8 cellular contexts compared by ENCODE assay signal in the genomic region with DNA sequence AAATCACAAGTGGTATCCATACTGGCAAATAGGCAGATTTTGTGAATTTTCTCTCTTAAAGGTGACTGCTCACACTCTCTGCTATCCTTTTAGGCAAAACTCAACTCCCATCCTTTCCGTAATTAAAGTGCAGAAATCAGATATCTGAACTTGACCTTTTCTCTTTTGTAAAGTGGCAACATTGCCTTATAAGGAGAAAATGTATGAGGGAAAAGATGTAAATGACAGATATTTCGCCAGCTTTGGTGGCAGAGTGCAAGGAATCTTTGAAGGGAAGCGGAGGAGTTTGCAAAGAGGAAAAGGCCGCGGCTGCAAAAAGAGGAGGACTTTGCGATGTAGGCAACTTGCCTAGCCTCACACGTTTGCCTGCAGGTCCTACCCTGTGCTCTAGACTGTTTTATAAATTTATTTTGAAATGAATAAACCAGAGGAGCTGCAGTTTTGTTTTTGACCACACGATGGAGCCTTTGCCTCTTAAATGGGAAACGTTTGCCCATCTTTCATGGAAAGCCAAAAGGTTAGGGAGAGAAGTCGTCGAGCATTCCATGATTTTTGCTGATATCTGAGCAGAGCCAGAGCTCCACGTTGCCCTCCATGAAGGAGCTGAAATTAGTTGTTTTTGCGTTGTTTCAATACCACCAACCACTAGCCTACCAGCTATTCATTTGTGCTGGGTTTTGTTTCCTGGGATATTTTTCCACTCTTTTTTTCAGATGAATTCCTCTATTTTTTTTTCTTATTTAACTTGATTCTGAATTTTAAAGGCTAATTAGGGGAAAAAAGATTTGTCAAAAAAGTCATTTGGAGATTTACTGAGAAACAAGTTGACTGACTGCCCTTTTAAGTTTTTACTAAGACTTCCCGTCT.
DNase-seq lines count a peak whose midpoint lies in the region; ATAC-seq, FAIRE-seq and TF ChIP-seq lines count a peak whose summit lies in the region.

No MANE protein-coding gene starts in this region.

- no peaks in the 10 kb centered on the region for H3K36me3 Mint-ChIP-seq in progenitor cell of endocrine pancreas (ENCODE audit: insufficient read depth)

- peaks cover 51% of the 10 kb centered on the region for H3K27me3 Mint-ChIP-seq in progenitor cell of endocrine pancreas

- no peak for ATAC-seq in GM21381 (IDR thresholded peaks at IDR 0.05; ENCODE audit: unreplicated experiment)

- DNase-seq in stimulated activated CD4-positive, alpha-beta T cell treated with anti-CD3 and anti-CD28 coated beads, Interleukin-12 subunit alpha, Interleukin-12 subunit beta, amount 100 ng/mL, for 48 hours (ENCODE audit: low read depth in 2 of 3, low spot score in 1 of 3), result peak in 2 of 3 donors; percentile 1 to 6
- no peak for DNase-seq in stimulated activated CD4-positive, alpha-beta T cell treated with anti-CD3 and anti-CD28 coated beads, Interleukin-1b, Interleukin-23, amount 100 ng/mL, for 48 hours
- DNase-seq in NCI-H1092 treated with DMSO at 0.1 percent for 48 hours (lab: John Stamatoyannopoulos, UW) (peak; percentile 73), SK-N-MC (ENCODE audit: low read depth, low spot score) (peak; percentile 77), fibroblast of peridontal ligament (ENCODE audit: extremely low read depth) (peak; percentile 62), progenitor cell of endocrine pancreas (ENCODE audit: low spot score, unreplicated experiment) (peak; percentile 55), H54 (ENCODE audit: insufficient read length, low spot score) (no peak)

- H3K9me3 ChIP-seq in SK-N-MC (ENCODE audit: low read depth, low read length), result no peaks in the 10 kb centered on the region

- TF ChIP-seq POLR2A in H54 (IDR thresholded peaks at IDR 0.05; ENCODE audit: low read depth, low read length), result no peak

- TF ChIP-seq CTCF in progenitor cell of endocrine pancreas (IDR thresholded peaks at IDR 0.05; ENCODE audit: unreplicated experiment), result peak; percentile 86

- H3K36me3 ChIP-seq in SK-N-MC (ENCODE audit: insufficient read depth, low read length), result no peaks in the 10 kb centered on the region

- no peak for FAIRE-seq in H54 (lab: Jason Lieb, UNC)

- no peaks in the 10 kb centered on the region for H3K9me3 Mint-ChIP-seq in progenitor cell of endocrine pancreas (ENCODE audit: low read depth)

- H3K4me1 Mint-ChIP-seq in progenitor cell of endocrine pancreas (ENCODE audit: low read depth), result peaks cover 6% of the 10 kb centered on the region

- H3K4me3 Mint-ChIP-seq in progenitor cell of endocrine pancreas (ENCODE audit: low read depth), result no peak overlapping the region

- no peak overlapping the region for H3K9ac ChIP-seq in SK-N-MC (ENCODE audit: insufficient read length)

- H3K27ac Mint-ChIP-seq in progenitor cell of endocrine pancreas, result no peak overlapping the region

- H3K27ac ChIP-seq in SK-N-MC, result no peak overlapping the region

- peak overlapping the region; percentile 42; the same call in 1 of the 2 replicates for H3K4me3 ChIP-seq in SK-N-MC

Comparison
In these comparisons a context has a peak if more than half of its experiments do, and no peak if none do; other contexts are left out.
1. DNase-seq: peak in stimulated activated CD4-positive, alpha-beta T cell treated with anti-CD3 and anti-CD28 coated beads, Interleukin-12 subunit alpha, Interleukin-12 subunit beta, amount 100 ng/mL, for 48 hours (2 of 3), NCI-H1092 treated with DMSO at 0.1 percent for 48 hours (single experiment), SK-N-MC (single experiment), fibroblast of peridontal ligament (single experiment) and progenitor cell of endocrine pancreas (single experiment); none in stimulated activated CD4-positive, alpha-beta T cell treated with anti-CD3 and anti-CD28 coated beads, Interleukin-1b, Interleukin-23, amount 100 ng/mL, for 48 hours (single experiment) and H54 (single experiment).